Comparison of ENCODE assay signal across 12 cellular contexts in the genomic region with DNA sequence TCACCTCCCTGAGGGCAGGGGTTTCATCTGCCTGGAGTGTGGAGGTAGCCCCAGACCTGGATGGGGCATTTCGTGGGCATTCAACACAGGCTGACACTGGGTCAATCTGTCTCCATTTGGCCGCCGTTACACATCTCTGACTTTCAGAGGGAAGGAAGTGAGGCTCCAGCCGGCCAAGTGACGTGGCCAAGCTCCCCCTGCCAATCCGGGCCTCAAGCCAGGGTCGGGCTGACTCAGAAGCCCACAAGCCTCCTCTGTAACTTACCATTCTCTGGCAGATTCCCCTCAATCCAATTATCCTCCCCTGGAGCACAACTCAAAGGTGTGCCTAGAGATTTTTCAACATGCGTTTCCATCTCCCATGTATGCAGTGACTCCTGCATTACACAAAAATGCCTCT.
DNase-seq lines count a peak whose midpoint lies in the region; ATAC-seq lines count a peak whose summit lies in the region.
"Had no signal": no experiment of that assay in that cellular context is flagged by ENCODE, and none has a peak within 500 bp of the region (broad histone marks: within the 10 kb centered on the region; RNA-seq: fewer than 3 reads in every experiment).

No MANE protein-coding gene starts in this region.

- no peaks in the 10 kb centered on the region for H3K36me3 ChIP-seq in CD8-positive, alpha-beta memory T cell (ENCODE audit: insufficient read depth, low read length)

- no peaks in the 10 kb centered on the region for H3K4me1 Mint-ChIP-seq in CD8-positive, alpha-beta memory T cell

- H3K9me3 Mint-ChIP-seq in CD8-positive, alpha-beta memory T cell = no peaks in the 10 kb centered on the region

- H3K27ac Mint-ChIP-seq in CD8-positive, alpha-beta memory T cell = no peak overlapping the region

- no peak overlapping the region for H3K4me3 Mint-ChIP-seq in CD8-positive, alpha-beta memory T cell

- CTCF ChIA-PET in CD8-positive, alpha-beta memory T cell (lab: Charles Lee) = no interaction called here

- no peak overlapping the region for H3K4me3 ChIP-seq in CD8-positive, alpha-beta memory T cell (ENCODE audit: low read length)

- H3K27me3 ChIP-seq in CD8-positive, alpha-beta memory T cell (ENCODE audit: insufficient read depth, low read length, poor library complexity, severe bottlenecking) = no peaks in the 10 kb centered on the region

- H3K4me1 ChIP-seq in CD8-positive, alpha-beta memory T cell (ENCODE audit: insufficient read depth, low read length) = no peaks in the 10 kb centered on the region

- DNase-seq in Daoy (ENCODE audit: low read depth) = peak; percentile 92
- peak; percentile 30 to 71 for DNase-seq in NCI-H446 (lab: John Stamatoyannopoulos, UW)
- DNase-seq in fibroblast of peridontal ligament (ENCODE audit: extremely low read depth) = peak; percentile 91
- peak; percentile 9 for DNase-seq in occipital lobe (lab: John Stamatoyannopoulos, UW)
- DNase-seq in CD8-positive, alpha-beta memory T cell = no peak
- no peak for DNase-seq in DMS53 treated with DMSO at 0.1 percent for 48 hours (lab: John Stamatoyannopoulos, UW; ENCODE audit: unreplicated experiment)
- DNase-seq in activated CD4-positive, alpha-beta T cell treated with anti-CD3 and anti-CD28 coated beads, Interleukin-2, amount 50 U/mL, for 1 hour = no peak
- DNase-seq: effector CD4-positive, alpha-beta T cell; NCI-H1417; OCI-M1; stimulated activated naive CD4-positive, alpha-beta T cell had no signal

- no peak overlapping the region for H3K27ac ChIP-seq in CD8-positive, alpha-beta memory T cell (ENCODE audit: low read depth, low read length)

- H3K27me3 Mint-ChIP-seq in CD8-positive, alpha-beta memory T cell = peaks cover 10 to 12% of the 10 kb centered on the region in 2 donors

- H3K36me3 Mint-ChIP-seq in CD8-positive, alpha-beta memory T cell = no peaks in the 10 kb centered on the region

- POLR2A ChIA-PET in CD8-positive, alpha-beta memory T cell (lab: Charles Lee) = no interaction called here

- no peak for ATAC-seq in HG02981 (IDR thresholded peaks at IDR 0.05; ENCODE audit: unreplicated experiment)

- no peaks in the 10 kb centered on the region for H3K9me3 ChIP-seq in CD8-positive, alpha-beta memory T cell (ENCODE audit: low read length)

Comparison
In these comparisons a context has a peak if more than half of its experiments do, and no peak if none do; other contexts are left out.
1. DNase-seq: peak in Daoy (single experiment), NCI-H446 (2 of 2), fibroblast of peridontal ligament (single experiment) and occipital lobe (single experiment); none in CD8-positive, alpha-beta memory T cell (0 of 5), DMS53 treated with DMSO at 0.1 percent for 48 hours (single experiment) and activated CD4-positive, alpha-beta T cell treated with anti-CD3 and anti-CD28 coated beads, Interleukin-2, amount 50 U/mL, for 1 hour (single experiment).